In genomic region chr4:77156912-77157858, GRCh38 we compare ENCODE assay signal across 1 cellular context.
A peak's percentile ranks its signal among the peaks of the same experiment; 100 is the strongest.
TF ChIP-seq lines count a peak whose summit lies in the region.

Gene CCNG2, plus strand, starts transcription at chr4:77157207. Its CDS starts 1,326 bp downstream, at chr4:77158533.

TF ChIP-seq in K562, 482 proteins besides CTCF, POLR2A, EP300 and RAD21 (continued from another document):
- TF ChIP-seq SMAD2 (IDR thresholded peaks at IDR 0.05; ENCODE audit: low read depth, low read length) (no peak), ERF (CRISPR knock-in tag; IDR thresholded peaks at IDR 0.05) (no peak), ZNF740 (CRISPR knock-in tag; IDR thresholded peaks at IDR 0.05) (no peak), ZNF740 (tag; IDR thresholded peaks at IDR 0.05) (no peak), ZEB2 (IDR thresholded peaks at IDR 0.05) (0 out of 2 replicates have a peak, but pooled peaks have one; percentile 40), SRSF7 (optimal IDR thresholded peaks at IDR 0.05; ENCODE audit: low read depth, low read length) (no peak), ZNF354B (CRISPR knock-in tag; IDR thresholded peaks at IDR 0.05) (no peak), CBX1 (IDR thresholded peaks at IDR 0.05; ENCODE audit: low read depth) (peak; percentile 85; the same call in 1 of the 2 replicates), ATF1 (CRISPR knock-in tag; IDR thresholded peaks at IDR 0.05) (0 out of 2 replicates have a peak, but pooled peaks have one; percentile 16), ATF1 (tag; IDR thresholded peaks at IDR 0.05) (peak; percentile 94), ZNF143 (CRISPR knock-in tag; IDR thresholded peaks at IDR 0.05) (no peak), GATA2 (CRISPR knock-in tag; IDR thresholded peaks at IDR 0.05) (0 out of 2 replicates have a peak, but pooled peaks have one; percentile 26), HSF4 (CRISPR knock-in tag; IDR thresholded peaks at IDR 0.05; ENCODE audit: borderline replicate concordance) (no peak), ARID1B (IDR thresholded peaks at IDR 0.05) (peak; percentile 48), FIP1L1 (IDR thresholded peaks at IDR 0.05; ENCODE audit: low read depth, low read length, poor library complexity, severe bottlenecking) (no peak), PHF8 (IDR thresholded peaks at IDR 0.05; ENCODE audit: borderline replicate concordance, low read length) (peak; percentile 61; the same call in 1 of the 2 replicates), HNRNPL (IDR thresholded peaks at IDR 0.05; ENCODE audit: low read depth, low read length) (no peak), KLF13 (tag; IDR thresholded peaks at IDR 0.05; ENCODE audit: borderline replicate concordance, low read depth) (peak; percentile 96), ZC3H4 (CRISPR knock-in tag; IDR thresholded peaks at IDR 0.05; ENCODE audit: borderline replicate concordance) (no peak), NFIC (IDR thresholded peaks at IDR 0.05) (no peak), ZNF24 (IDR thresholded peaks at IDR 0.05) (no peak), CREM (IDR thresholded peaks at IDR 0.05; ENCODE audit: low read depth) (no peak), ZFP1 (CRISPR knock-in tag; IDR thresholded peaks at IDR 0.05) (no peak), FOXP4 (CRISPR knock-in tag; IDR thresholded peaks at IDR 0.05; ENCODE audit: borderline replicate concordance) (0 out of 2 replicates have a peak, but pooled peaks have one; percentile 60), SRF (CRISPR knock-in tag; IDR thresholded peaks at IDR 0.05) (no peak), CBX2 (IDR thresholded peaks at IDR 0.05; ENCODE audit: insufficient read depth, low read length, poor library complexity, severe bottlenecking) (no peak), KDM5B (IDR thresholded peaks at IDR 0.05; ENCODE audit: insufficient replicate concordance, low read depth, low read length) (peak; percentile 60), YY1 (IDR thresholded peaks at IDR 0.05; ENCODE audit: borderline replicate concordance in 1 of 3, control insufficient read depth in 1 of 3, extremely low read depth in 1 of 3, insufficient read depth in 3 of 3, insufficient read length in 1 of 3, insufficient replicate concordance in 2 of 3, low read depth in 1 of 3, low read length in 2 of 3) (peak in 1 of 3 experiments; percentile 45), MCM7 (IDR thresholded peaks at IDR 0.05) (no peak), ZNF3 (CRISPR knock-in tag; IDR thresholded peaks at IDR 0.05) (no peak), ZNF212 (CRISPR knock-in tag; IDR thresholded peaks at IDR 0.05) (no peak), YBX1 (IDR thresholded peaks at IDR 0.05) (no peak), FOXM1 (IDR thresholded peaks at IDR 0.05; ENCODE audit: low read depth) (peak; percentile 99), FOXM1 (CRISPR knock-in tag; IDR thresholded peaks at IDR 0.05; ENCODE audit: low read depth) (peak; percentile 86; the same call in 1 of the 2 replicates), NONO (IDR thresholded peaks at IDR 0.05; ENCODE audit: low read depth in 2 of 2, low read length in 1 of 2) (peak; percentile 5 to 72; a peak in 2 of 4 replicates), CBX3 (IDR thresholded peaks at IDR 0.05; ENCODE audit: borderline replicate concordance in 1 of 2, low read length in 2 of 2) (0 out of 3 replicates have a peak, but pooled peaks of 1 of the 2 experiments have one; percentile 39), GTF2F1 (IDR thresholded peaks at IDR 0.05; ENCODE audit: low read depth, low read length) (no peak)
- TF ChIP-seq, protein P1, sequence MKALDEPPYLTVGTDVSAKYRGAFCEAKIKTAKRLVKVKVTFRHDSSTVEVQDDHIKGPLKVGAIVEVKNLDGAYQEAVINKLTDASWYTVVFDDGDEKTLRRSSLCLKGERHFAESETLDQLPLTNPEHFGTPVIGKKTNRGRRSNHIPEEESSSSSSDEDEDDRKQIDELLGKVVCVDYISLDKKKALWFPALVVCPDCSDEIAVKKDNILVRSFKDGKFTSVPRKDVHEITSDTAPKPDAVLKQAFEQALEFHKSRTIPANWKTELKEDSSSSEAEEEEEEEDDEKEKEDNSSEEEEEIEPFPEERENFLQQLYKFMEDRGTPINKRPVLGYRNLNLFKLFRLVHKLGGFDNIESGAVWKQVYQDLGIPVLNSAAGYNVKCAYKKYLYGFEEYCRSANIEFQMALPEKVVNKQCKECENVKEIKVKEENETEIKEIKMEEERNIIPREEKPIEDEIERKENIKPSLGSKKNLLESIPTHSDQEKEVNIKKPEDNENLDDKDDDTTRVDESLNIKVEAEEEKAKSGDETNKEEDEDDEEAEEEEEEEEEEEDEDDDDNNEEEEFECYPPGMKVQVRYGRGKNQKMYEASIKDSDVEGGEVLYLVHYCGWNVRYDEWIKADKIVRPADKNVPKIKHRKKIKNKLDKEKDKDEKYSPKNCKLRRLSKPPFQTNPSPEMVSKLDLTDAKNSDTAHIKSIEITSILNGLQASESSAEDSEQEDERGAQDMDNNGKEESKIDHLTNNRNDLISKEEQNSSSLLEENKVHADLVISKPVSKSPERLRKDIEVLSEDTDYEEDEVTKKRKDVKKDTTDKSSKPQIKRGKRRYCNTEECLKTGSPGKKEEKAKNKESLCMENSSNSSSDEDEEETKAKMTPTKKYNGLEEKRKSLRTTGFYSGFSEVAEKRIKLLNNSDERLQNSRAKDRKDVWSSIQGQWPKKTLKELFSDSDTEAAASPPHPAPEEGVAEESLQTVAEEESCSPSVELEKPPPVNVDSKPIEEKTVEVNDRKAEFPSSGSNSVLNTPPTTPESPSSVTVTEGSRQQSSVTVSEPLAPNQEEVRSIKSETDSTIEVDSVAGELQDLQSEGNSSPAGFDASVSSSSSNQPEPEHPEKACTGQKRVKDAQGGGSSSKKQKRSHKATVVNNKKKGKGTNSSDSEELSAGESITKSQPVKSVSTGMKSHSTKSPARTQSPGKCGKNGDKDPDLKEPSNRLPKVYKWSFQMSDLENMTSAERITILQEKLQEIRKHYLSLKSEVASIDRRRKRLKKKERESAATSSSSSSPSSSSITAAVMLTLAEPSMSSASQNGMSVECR (CRISPR knock-in tag; IDR thresholded peaks at IDR 0.05): peak; percentile 99
- TF ChIP-seq, protein P2, sequence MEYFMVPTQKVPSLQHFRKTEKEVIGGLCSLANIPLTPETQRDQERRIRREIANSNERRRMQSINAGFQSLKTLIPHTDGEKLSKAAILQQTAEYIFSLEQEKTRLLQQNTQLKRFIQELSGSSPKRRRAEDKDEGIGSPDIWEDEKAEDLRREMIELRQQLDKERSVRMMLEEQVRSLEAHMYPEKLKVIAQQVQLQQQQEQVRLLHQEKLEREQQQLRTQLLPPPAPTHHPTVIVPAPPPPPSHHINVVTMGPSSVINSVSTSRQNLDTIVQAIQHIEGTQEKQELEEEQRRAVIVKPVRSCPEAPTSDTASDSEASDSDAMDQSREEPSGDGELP (CRISPR knock-in tag; IDR thresholded peaks at IDR 0.05; ENCODE audit: borderline replicate concordance): peak; percentile 75; the same call in 1 of the 2 replicates
- TF ChIP-seq, protein P3, sequence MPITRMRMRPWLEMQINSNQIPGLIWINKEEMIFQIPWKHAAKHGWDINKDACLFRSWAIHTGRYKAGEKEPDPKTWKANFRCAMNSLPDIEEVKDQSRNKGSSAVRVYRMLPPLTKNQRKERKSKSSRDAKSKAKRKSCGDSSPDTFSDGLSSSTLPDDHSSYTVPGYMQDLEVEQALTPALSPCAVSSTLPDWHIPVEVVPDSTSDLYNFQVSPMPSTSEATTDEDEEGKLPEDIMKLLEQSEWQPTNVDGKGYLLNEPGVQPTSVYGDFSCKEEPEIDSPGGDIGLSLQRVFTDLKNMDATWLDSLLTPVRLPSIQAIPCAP (CRISPR knock-in tag; IDR thresholded peaks at IDR 0.05; ENCODE audit: borderline replicate concordance): no peak
- TF ChIP-seq, protein P4, sequence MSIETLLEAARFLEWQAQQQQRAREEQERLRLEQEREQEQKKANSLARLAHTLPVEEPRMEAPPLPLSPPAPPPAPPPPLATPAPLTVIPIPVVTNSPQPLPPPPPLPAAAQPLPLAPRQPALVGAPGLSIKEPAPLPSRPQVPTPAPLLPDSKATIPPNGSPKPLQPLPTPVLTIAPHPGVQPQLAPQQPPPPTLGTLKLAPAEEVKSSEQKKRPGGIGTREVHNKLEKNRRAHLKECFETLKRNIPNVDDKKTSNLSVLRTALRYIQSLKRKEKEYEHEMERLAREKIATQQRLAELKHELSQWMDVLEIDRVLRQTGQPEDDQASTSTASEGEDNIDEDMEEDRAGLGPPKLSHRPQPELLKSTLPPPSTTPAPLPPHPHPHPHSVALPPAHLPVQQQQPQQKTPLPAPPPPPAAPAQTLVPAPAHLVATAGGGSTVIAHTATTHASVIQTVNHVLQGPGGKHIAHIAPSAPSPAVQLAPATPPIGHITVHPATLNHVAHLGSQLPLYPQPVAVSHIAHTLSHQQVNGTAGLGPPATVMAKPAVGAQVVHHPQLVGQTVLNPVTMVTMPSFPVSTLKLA (conservative IDR thresholded peaks at IDR 0.05): peak; percentile 100
